Comparison of ENCODE assay signal across 20 cellular contexts in genomic region chr17:13513039-13513405, GRCh38.
A peak's percentile ranks its signal among the peaks of the same experiment; 100 is the strongest.
DNase-seq lines count a peak whose midpoint lies in the region; ATAC-seq and TF ChIP-seq lines count a peak whose summit lies in the region.
"Had no signal": no experiment of that assay in that cellular context is flagged by ENCODE, and none has a peak within 500 bp of the region (broad histone marks: within the 10 kb centered on the region; RNA-seq: fewer than 3 reads in every experiment).

No MANE protein-coding gene starts in this region.

- H3K4me1 Mint-ChIP-seq in chondrocyte (ENCODE audit: low read depth), result peaks cover 26% of the 10 kb centered on the region
- H3K4me1 Mint-ChIP-seq in nephron progenitor cell, result peaks cover 52% of the 10 kb centered on the region

- H3K4me3 Mint-ChIP-seq in chondrocyte (ENCODE audit: unreplicated experiment) (peak overlapping the region; percentile 56), nephron progenitor cell (no peak overlapping the region)
- H3K4me3 Mint-ChIP-seq: activated naive CD4-positive, alpha-beta T cell treated with anti-CD3 and anti-CD28 coated beads for 36 hours; brain; natural killer cell treated with Interleukin-12 subunit alpha and Interleukin-12 subunit beta and Interleukin-15 and Interleukin-18, amount 100 ng/mL, for 72 hours; T-helper 2 cell treated with Interferon-gamma antibody and Interleukin-4, amounts not matched to agents 5 μg/mL and 100 μg/mL, for 36 hours had no signal

- TF ChIP-seq CTCF in HEK293 (tag by site-specific recombination; IDR thresholded peaks at IDR 0.05) (no peak), chondrocyte (IDR thresholded peaks at IDR 0.05) (peak; percentile 33), nephron progenitor cell (IDR thresholded peaks at IDR 0.05) (no peak), mucosa of descending colon (IDR thresholded peaks at IDR 0.05) (no peak)

- H3K36me3 ChIP-seq in HEK293 (ENCODE audit: control insufficient read depth in 2 of 2, insufficient read depth in 1 of 2, low read length in 2 of 2), result no peaks in the 10 kb centered on the region; a peak in 1 of 3 replicates
- H3K36me3 ChIP-seq in mucosa of descending colon (ENCODE audit: low read depth), result no peaks in the 10 kb centered on the region
- H3K36me3 ChIP-seq: lower lobe of right lung had no signal

- H3K27me3 Mint-ChIP-seq in chondrocyte (ENCODE audit: low read depth) (no peaks in the 10 kb centered on the region), nephron progenitor cell (ENCODE audit: low read depth, poor library complexity) (no peaks in the 10 kb centered on the region)

- intact Hi-C loops in mucosa of descending colon (cut with DNase I, micrococcal nuclease), result no loop called here

- H3K27ac Mint-ChIP-seq in chondrocyte (ENCODE audit: unreplicated experiment) (peak overlapping the region; percentile 71), nephron progenitor cell (peak overlapping the region; percentile 66)
- H3K27ac Mint-ChIP-seq: activated naive CD4-positive, alpha-beta T cell treated with anti-CD3 and anti-CD28 coated beads for 36 hours; brain; natural killer cell treated with Interleukin-12 subunit alpha and Interleukin-12 subunit beta and Interleukin-15 and Interleukin-18, amount 100 ng/mL, for 72 hours; T-helper 2 cell treated with Interferon-gamma antibody and Interleukin-4, amounts not matched to agents 5 μg/mL and 100 μg/mL, for 36 hours had no signal

- POLR2A ChIA-PET in HEK293 (lab: Yijun Ruan, JAX), result no interaction called here

- no peak overlapping the region for H3K27ac ChIP-seq in HEK293 (ENCODE audit: extremely low read depth, low read depth, low read length)
- H3K27ac ChIP-seq: lower lobe of right lung had no signal

- ATAC-seq in mucosa of descending colon, result no peak
- no peak for ATAC-seq in HG02852 (IDR thresholded peaks at IDR 0.05; ENCODE audit: unreplicated experiment)
- ATAC-seq: GM12878; lower lobe of right lung; natural killer cell treated with Interleukin-12 subunit alpha and Interleukin-12 subunit beta and Interleukin-15 and Interleukin-18, amount 100 ng/mL, for 72 hours had no signal

- H3K4me3 ChIP-seq in HEK293 (ENCODE audit: low read depth, low read length) (no peak overlapping the region), mucosa of descending colon (no peak overlapping the region)
- H3K4me3 ChIP-seq: GM12878, lower lobe of right lung had no signal

- DNase-seq in Daoy (ENCODE audit: low read depth) (peak; percentile 74), chondrocyte (ENCODE audit: low spot score) (no peak), nephron progenitor cell (no peak), HUDEP-2 (lab: John Stamatoyannopoulos, UW; ENCODE audit: unreplicated experiment in 76 of 76) (no peak), 8988T (no peak), mucosa of descending colon (no peak)
- DNase-seq: activated CD4-positive, alpha-beta T cell treated with anti-CD3 and anti-CD28 coated beads for 4 hours; activated naive CD4-positive, alpha-beta T cell treated with anti-CD3 and anti-CD28 coated beads for 36 hours; activated T-cell treated with anti-CD3 and anti-CD28 coated beads for 4 hours; C1 segment of cervical spinal cord; lower lobe of right lung; NCI-H1092 treated with DMSO at 0.1 percent for 48 hours; SHP77 treated with DMSO at 0.1 percent for 48 hours; stimulated activated CD4-positive, alpha-beta T cell treated with anti-CD3 and anti-CD28 coated beads, Interleukin-2, amount 100 ng/mL, for 24 hours had no signal

- H3K9me3 Mint-ChIP-seq in chondrocyte (ENCODE audit: low read depth), result no peaks in the 10 kb centered on the region
- peaks cover 4% of the 10 kb centered on the region for H3K9me3 Mint-ChIP-seq in nephron progenitor cell
- H3K9me3 Mint-ChIP-seq: activated naive CD4-positive, alpha-beta T cell treated with anti-CD3 and anti-CD28 coated beads for 36 hours; natural killer cell treated with Interleukin-12 subunit alpha and Interleukin-12 subunit beta and Interleukin-15 and Interleukin-18, amount 100 ng/mL, for 72 hours; T-helper 2 cell treated with Interferon-gamma antibody and Interleukin-4, amounts not matched to agents 5 μg/mL and 100 μg/mL, for 36 hours had no signal

- H3K4me1 ChIP-seq in HEK293 (ENCODE audit: control insufficient read depth, insufficient read depth, low read length) (no peaks in the 10 kb centered on the region), mucosa of descending colon (ENCODE audit: low read depth) (no peaks in the 10 kb centered on the region)
- H3K4me1 ChIP-seq: lower lobe of right lung had no signal

- CTCF ChIA-PET in HEK293 (lab: Yijun Ruan, JAX), result interaction anchor here (0.7 to 1.2 kb wide), 2 partner anchors 10 to 268 kb away, joined by 3 to 9 read pairs; no protein-coding TSS in a partner anchor

- H3K9me3 ChIP-seq in HEK293 (ENCODE audit: control insufficient read depth, insufficient read depth, low read depth, low read length) (no peaks in the 10 kb centered on the region), mucosa of descending colon (no peaks in the 10 kb centered on the region)
- H3K9me3 ChIP-seq: lower lobe of right lung had no signal

- H3K36me3 Mint-ChIP-seq in chondrocyte (ENCODE audit: low read depth) (peaks cover 3% of the 10 kb centered on the region), nephron progenitor cell (ENCODE audit: low read depth) (peaks cover 34% of the 10 kb centered on the region)
- H3K36me3 Mint-ChIP-seq: brain; natural killer cell treated with Interleukin-12 subunit alpha and Interleukin-12 subunit beta and Interleukin-15 and Interleukin-18, amount 100 ng/mL, for 72 hours had no signal

TF ChIP-seq in HEK293, 187 proteins besides CTCF, POLR2A, EP300 and RAD21:
- TF ChIP-seq ZNF600 (tag by site-specific recombination; IDR thresholded peaks at IDR 0.05) (peak; percentile 41), ZNF677 (tag by site-specific recombination; IDR thresholded peaks at IDR 0.05) (no peak)
